ENCODE assay signal across 1 cellular context in the genomic region with DNA sequence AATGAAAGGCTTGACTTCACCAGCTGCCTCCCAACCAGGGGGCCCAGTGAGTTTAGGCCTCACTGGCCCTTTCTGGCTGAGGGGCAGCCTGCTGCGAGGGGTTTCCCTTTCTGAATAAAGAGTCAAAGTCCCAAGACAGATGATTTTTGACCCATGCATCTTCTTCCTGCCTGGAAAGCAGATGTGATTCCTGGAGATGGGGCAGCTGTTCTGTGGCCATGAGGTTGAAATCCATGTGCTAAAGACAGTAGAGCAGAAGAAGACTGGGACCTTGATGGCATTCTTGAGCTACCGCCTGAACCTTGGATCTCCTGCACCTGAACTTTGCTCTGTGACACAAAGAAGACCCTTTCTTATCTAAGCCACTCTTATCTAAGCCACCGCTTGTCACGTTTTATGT.
TF ChIP-seq lines count a peak whose summit lies in the region.

No MANE protein-coding gene starts in this region.

TF ChIP-seq in K562, 482 proteins besides CTCF, POLR2A, EP300 and RAD21:
- no peak for TF ChIP-seq EGR1 (conservative IDR thresholded peaks at IDR 0.05)
- peak; percentile 85 for TF ChIP-seq RBM25 (IDR thresholded peaks at IDR 0.05; ENCODE audit: low read depth, low read length, severe bottlenecking)
